1 cellular context compared by ENCODE assay signal in the genomic region with DNA sequence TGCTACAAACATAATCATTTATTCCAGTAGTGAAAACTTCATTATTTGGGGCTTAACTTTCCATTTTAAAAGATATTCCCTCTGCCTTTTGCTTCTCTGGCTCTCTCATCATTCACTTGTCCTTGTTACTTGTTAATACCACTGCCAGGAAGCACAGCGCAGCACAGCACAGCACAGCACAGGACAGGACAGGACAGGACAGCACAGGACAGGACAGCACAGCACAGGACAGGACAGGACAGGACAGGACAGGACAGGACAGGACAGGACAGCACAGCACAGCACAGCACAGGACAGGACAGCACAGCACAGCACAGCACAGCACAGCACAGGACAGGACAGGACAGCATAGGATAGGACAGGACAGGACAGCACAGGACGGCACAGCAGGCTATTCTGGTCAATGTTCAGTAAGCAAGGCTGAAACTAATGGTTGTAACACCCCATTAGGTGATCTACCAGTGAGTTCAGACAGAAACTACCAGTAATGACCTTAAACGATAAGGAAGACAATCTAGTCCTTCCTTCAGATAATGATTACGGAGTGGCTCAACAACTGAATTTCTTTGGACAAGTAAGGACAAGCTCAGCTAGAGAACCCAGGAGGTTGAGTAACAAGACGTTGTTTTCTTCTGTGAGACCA.
TF ChIP-seq lines count a peak whose summit lies in the region.

No MANE protein-coding gene starts in this region.

TF ChIP-seq in K562, 482 proteins besides CTCF, POLR2A, EP300 and RAD21:
- no peak for TF ChIP-seq NONO (IDR thresholded peaks at IDR 0.05; ENCODE audit: low read depth in 2 of 2, low read length in 1 of 2)
- no peak for TF ChIP-seq MEF2D (tag; conservative IDR thresholded peaks at IDR 0.05; ENCODE audit: low read depth)
- no peak for TF ChIP-seq HNRNPK (IDR thresholded peaks at IDR 0.05; ENCODE audit: low read depth, low read length, poor library complexity, severe bottlenecking)
- TF ChIP-seq ZNF121 (CRISPR knock-in tag; conservative IDR thresholded peaks at IDR 0.05): 0 out of 2 replicates have a peak, but pooled peaks have one; percentile 17
- no peak for TF ChIP-seq EHMT2 (IDR thresholded peaks at IDR 0.05)
- TF ChIP-seq ZFP36 (IDR thresholded peaks at IDR 0.05; ENCODE audit: low read depth, low read length, partially characterized antibody): peak; percentile 59
- TF ChIP-seq BRD4 (IDR thresholded peaks at IDR 0.05): no peak
- TF ChIP-seq BRD9 (IDR thresholded peaks at IDR 0.05; ENCODE audit: low read depth, partially characterized antibody): peak; percentile 86
- TF ChIP-seq TCF7 (IDR thresholded peaks at IDR 0.05; ENCODE audit: borderline replicate concordance): no peak
- no peak for TF ChIP-seq U2AF2 (optimal IDR thresholded peaks at IDR 0.05; ENCODE audit: low read depth, low read length)
- TF ChIP-seq ZNF175 (CRISPR knock-in tag; IDR thresholded peaks at IDR 0.05; ENCODE audit: low read depth): peak; percentile 99
- TF ChIP-seq PURB (CRISPR knock-in tag; IDR thresholded peaks at IDR 0.05; ENCODE audit: low read depth): no peak
